ENCODE assay signal across 8 cellular contexts in the genomic region with DNA sequence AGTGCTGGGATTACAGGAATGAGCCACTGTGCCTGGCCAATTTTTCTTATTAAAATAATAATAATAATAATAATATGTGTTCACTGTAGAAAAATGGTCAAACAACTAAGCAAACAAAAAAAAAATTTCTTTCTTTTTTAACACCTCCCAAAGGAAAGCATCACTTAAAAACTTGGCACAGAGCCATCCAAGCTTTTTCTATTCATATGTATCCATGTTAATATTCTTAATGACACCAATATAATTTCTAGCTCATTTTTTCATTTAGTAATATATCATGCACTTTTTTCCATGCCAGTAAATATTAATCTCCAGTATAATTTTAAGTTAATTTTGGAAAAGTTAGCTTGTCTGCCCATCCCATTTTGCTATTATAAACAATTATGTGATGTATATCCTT.
"Had no signal": no experiment of that assay in that cellular context is flagged by ENCODE, and none has a peak within 500 bp of the region (broad histone marks: within the 10 kb centered on the region; RNA-seq: fewer than 3 reads in every experiment).

No MANE protein-coding gene starts in this region.

- ATAC-seq: GM12878 had no signal

- DNase-seq: GDM1, GF-D8 had no signal

- FAIRE-seq: G401.6, GM12878, GM12891, GM12892, GM18507, GM19239 had no signal

- H3K4me3 ChIP-seq: GM12878 had no signal
